21 cellular contexts compared by ENCODE assay signal in genomic region chr3:10493202-10493589, GRCh38. TPM values are rescaled to one million over a fixed set of nuclear protein-coding genes. Genes with fewer than 3 reads are reported as not detected.
A peak's percentile ranks its signal among the peaks of the same experiment; 100 is the strongest.
DNase-seq lines count a peak whose midpoint lies in the region; ATAC-seq, FAIRE-seq and TF ChIP-seq lines count a peak whose summit lies in the region.
"Had no signal": no experiment of that assay in that cellular context is flagged by ENCODE, and none has a peak within 500 bp of the region (broad histone marks: within the 10 kb centered on the region; RNA-seq: fewer than 3 reads in every experiment).

No MANE protein-coding gene starts in this region.

- POLR2A ChIA-PET in K562 (lab: Yijun Ruan, JAX), result interaction anchor here (0.7 kb wide), 1 partner anchor 33 kb away, joined by 3 read pairs; no protein-coding TSS in a partner anchor

- in situ Hi-C loops in K562 (cut with MboI), result no loop called here

- ATAC-seq in K562 (no peak), left cardiac atrium (no peak)

- no TSS peak for BruUV-seq in K562 (replicated peaks; lab: Mats Ljungman, UMichigan)

- no peak overlapping the region for H3K4me3 ChIP-seq in K562
- H3K4me3 ChIP-seq in liver (ENCODE audit: low read depth in 1 of 3, low read length in 3 of 3), result no peak overlapping the region
- H3K4me3 ChIP-seq in osteoblast (ENCODE audit: insufficient read depth, low read length), result no peak overlapping the region
- H3K4me3 ChIP-seq: GM23248 had no signal

- H3K27me3 ChIP-seq in K562 (ENCODE audit: control insufficient read depth in 2 of 2, insufficient read depth in 2 of 2, low read length in 2 of 2), result peaks cover 5 to 26% of the 10 kb centered on the region in 2 experiments; a peak in 3 of 5 replicates
- no peaks in the 10 kb centered on the region for H3K27me3 ChIP-seq in liver (ENCODE audit: control insufficient read depth in 4 of 4, insufficient read depth in 4 of 4, low read length in 3 of 4)
- peaks cover 19% of the 10 kb centered on the region for H3K27me3 ChIP-seq in osteoblast (ENCODE audit: insufficient read depth, low read length)

- TF ChIP-seq CTCF in K562 (IDR thresholded peaks at IDR 0.05 in 2 of 3, conservative IDR thresholded peaks at IDR 0.05 in 1 of 3; ENCODE audit: insufficient read depth in 2 of 3, low read depth in 1 of 3, low read length in 3 of 3) (no peak), liver (IDR thresholded peaks at IDR 0.05; ENCODE audit: low read depth, low read length, missing input control) (no peak), osteoblast (IDR thresholded peaks at IDR 0.05; ENCODE audit: extremely low read depth, low read depth, low read length) (no peak)

- intact Hi-C loops in K562 (cut with micrococcal nuclease), result no loop called here
- intact Hi-C loops in left cardiac atrium (cut with DNase I), result no loop called here

- WGBS in K562 (ENCODE audit: insufficient coverage, low coverage, missing lambda C conversion rate), result 0% methylated on average over 4 of the region's 4 CpGs
- WGBS in liver, result 88% methylated on average over 4 of the region's 4 CpGs

- H3K79me2 ChIP-seq in K562 (ENCODE audit: control insufficient read depth, insufficient read depth, low read length) (no peaks in the 10 kb centered on the region), osteoblast (ENCODE audit: insufficient read depth, low read length) (no peaks in the 10 kb centered on the region)

- H3K4me2 ChIP-seq in K562 (ENCODE audit: insufficient read depth, low read length) (no peak overlapping the region), osteoblast (ENCODE audit: insufficient read depth, low read length) (no peak overlapping the region)

- H3K9me1 ChIP-seq in K562 (ENCODE audit: control insufficient read depth, insufficient read depth, low read length), result no peaks in the 10 kb centered on the region

- no peak for DNase-seq in K562 (ENCODE audit: extremely low read depth in 1 of 4, low spot score in 3 of 4)
- peak; percentile 26 for DNase-seq in osteoblast (ENCODE audit: insufficient read length, low spot score, missing footprints)
- DNase-seq in iPS-NIHi11 (ENCODE audit: low spot score), result no peak
- no peak for DNase-seq in epidermal melanocyte (ENCODE audit: insufficient read length, low spot score)
- no peak for DNase-seq in left cardiac atrium
- DNase-seq: Calu3; CD4-positive, alpha-beta memory T cell; COR-L47; DMS53; DMS79 treated with DMSO at 0.1 percent for 48 hours; GF-D8; GM23248; H7; HCEC 1CT had no signal

- H3K9me3 ChIP-seq in K562 (replicated peaks; ENCODE audit: control insufficient read depth, insufficient read depth, low read depth, low read length), result no peaks in the 10 kb centered on the region
- no peaks in the 10 kb centered on the region for H3K9me3 ChIP-seq in liver (ENCODE audit: control insufficient read depth in 4 of 4, low read length in 3 of 4)
- no peaks in the 10 kb centered on the region for H3K9me3 ChIP-seq in osteoblast (ENCODE audit: low read depth, low read length)

- no peak for TF ChIP-seq RAD21 in K562 (CRISPR knock-in tag; conservative IDR thresholded peaks at IDR 0.05 in 1 of 2, IDR thresholded peaks at IDR 0.05 in 1 of 2)
- TF ChIP-seq RAD21 in liver (IDR thresholded peaks at IDR 0.05), result no peak

- no peak for TF ChIP-seq POLR2A in K562 (conservative IDR thresholded peaks at IDR 0.05)

- H3K27ac ChIP-seq in K562 (ENCODE audit: extremely low read depth, low read depth, low read length) (no peak overlapping the region), liver (ENCODE audit: low read depth in 1 of 2, low read length in 2 of 2) (peak overlapping the region; percentile 80 to 91), osteoblast (ENCODE audit: low read depth, low read length) (no peak overlapping the region)
- H3K27ac ChIP-seq: GM23248 had no signal

- CTCF ChIA-PET in K562 (lab: Yijun Ruan, JAX; ENCODE audit: low intra/inter-chr PET ratio), result no interaction called here

- peaks cover 0 to 9% of the 10 kb centered on the region in 2 experiments; a peak in 1 of 5 replicates for H3K4me1 ChIP-seq in K562 (replicated peaks in 1 of 2; ENCODE audit: control insufficient read depth in 2 of 2, insufficient read depth in 2 of 2, low read length in 2 of 2)
- H3K4me1 ChIP-seq in liver (ENCODE audit: control insufficient read depth in 4 of 4, insufficient read depth in 4 of 4, low read length in 3 of 4), result peaks cover 22 to 78% (median 58%) of the 10 kb centered on the region in 4 donors
- no peaks in the 10 kb centered on the region for H3K4me1 ChIP-seq in osteoblast (ENCODE audit: insufficient read depth, low read length)

- H3K9ac ChIP-seq in K562 (ENCODE audit: insufficient read depth in 1 of 2, low read depth in 2 of 2, low read length in 2 of 2) (no peak overlapping the region), liver (ENCODE audit: low read depth in 1 of 2, low read length in 2 of 2) (no peak overlapping the region)
- H3K9ac ChIP-seq: GM23248 had no signal

- FAIRE-seq in K562 (lab: Jason Lieb, UNC), result no peak
- FAIRE-seq: GM12891, GM18507, H1 had no signal

- no peaks in the 10 kb centered on the region for H3K36me3 ChIP-seq in K562 (ENCODE audit: control insufficient read depth, insufficient read depth, low read length)
- H3K36me3 ChIP-seq in liver (ENCODE audit: control insufficient read depth in 4 of 4, insufficient read depth in 3 of 4, low read depth in 1 of 4, low read length in 3 of 4), result no peaks in the 10 kb centered on the region
- H3K36me3 ChIP-seq in osteoblast (ENCODE audit: insufficient read depth, low read length), result no peaks in the 10 kb centered on the region

- H4K20me1 ChIP-seq in K562 (replicated peaks; ENCODE audit: control insufficient read depth, insufficient read depth, low read length) (peaks cover 19% of the 10 kb centered on the region; the same call in 1 of the 2 replicates), osteoblast (ENCODE audit: insufficient read depth, low read length) (no peaks in the 10 kb centered on the region)

- no peak for TF ChIP-seq EP300 in K562 (IDR thresholded peaks at IDR 0.05; ENCODE audit: low read length)

- no peak overlapping the region for H2AFZ ChIP-seq in K562 (ENCODE audit: low read depth, low read length)
- H2AFZ ChIP-seq in osteoblast (ENCODE audit: low read length), result no peak overlapping the region
- H2AFZ ChIP-seq: GM23248 had no signal

TF ChIP-seq in K562, 482 proteins besides CTCF, POLR2A, EP300 and RAD21 (continues in another document):
- TF ChIP-seq TGIF2 (CRISPR knock-in tag; IDR thresholded peaks at IDR 0.05) (no peak), ZNF24 (IDR thresholded peaks at IDR 0.05) (no peak), BCOR (IDR thresholded peaks at IDR 0.05) (0 out of 2 replicates have a peak, but pooled peaks have one; percentile 21)

TF ChIP-seq in liver, 16 proteins besides CTCF, POLR2A, EP300 and RAD21 (continues in another document):
- TF ChIP-seq YY1 (IDR thresholded peaks at IDR 0.05) (no peak), EGR1 (IDR thresholded peaks at IDR 0.05; ENCODE audit: low read depth in 2 of 2) (no peak), REST (IDR thresholded peaks at IDR 0.05) (no peak), RXRA (IDR thresholded peaks at IDR 0.05) (no peak), HNF4G (IDR thresholded peaks at IDR 0.05) (no peak), FOXA1 (IDR thresholded peaks at IDR 0.05) (no peak)

RNA-seq across cellular contexts. Expression of gene ATP2B2, which starts 12.2 kb away (rescaled TPM):
- total RNA-seq in K562 (2011; cell fraction: chromatin; rRNA removed; ENCODE audit: low replicate concordance), result not detected in 2 replicates
- not detected in 2 replicates for total RNA-seq in K562 (2011; cell fraction: nucleolus; rRNA removed)
- total RNA-seq in K562 (2011; cell fraction: nucleoplasm; rRNA removed), result not detected in 2 replicates
- total RNA-seq in K562 (2014; rRNA removed), result not detected in 2 replicates
- total RNA-seq in K562 (2014; rRNA removed; fragmentation: Illumina TruSeq; extraction: Trizol), result not detected in 2 replicates
- not detected in 2 replicates for total RNA-seq in K562 (2015; rRNA removed; fragmentation: Illumina TruSeq; extraction: Trizol)
- total RNA-seq in K562 (2021), result not detected in 2 replicates
- polyA plus RNA-seq in K562 (2011; rRNA removed), result not detected in 2 replicates
- not detected in 2 replicates for polyA plus RNA-seq in K562 (2011; cell fraction: cytosol; rRNA removed)
- polyA plus RNA-seq in K562 (2011; cell fraction: nucleus; rRNA removed), result not detected in 2 replicates
- polyA plus RNA-seq in K562 (2012), result 0.01 TPM in 2 replicates
- not detected in 2 replicates for polyA plus RNA-seq in K562 (2014; fragmentation: Illumina TruSeq; extraction: Trizol)
- under 1 TPM in 1 of 2 experiments, not detected in 1; 0.06 TPM for polyA plus RNA-seq in K562 (2014; fragmentation: Nextera tagmentation; extraction: Ambion mirVana)
- polyA plus RNA-seq in K562 (2014; rRNA removed), result not detected in 2 replicates
- polyA minus RNA-seq in K562 (2011; rRNA and poly(A)+ RNA removed), result not detected in 2 replicates
- not detected in 2 replicates for polyA minus RNA-seq in K562 (2011; cell fraction: cytosol; rRNA and poly(A)+ RNA removed)
- under 0.01 TPM in 1 of 2 replicates, not detected in the other for polyA minus RNA-seq in K562 (2011; cell fraction: nucleus; rRNA and poly(A)+ RNA removed)
- 10 to 100 TPM; 26.8 to 27.8 TPM for total RNA-seq in liver
- 10 to 100 TPM; 10.4 to 14.6 TPM for polyA plus RNA-seq in liver
- total RNA-seq in osteoblast, result not detected in 2 replicates
- total RNA-seq in left cardiac atrium, result under 1 TPM in 1 of 2 donors, not detected in 1; 0.31 TPM
- total RNA-seq: Calu3; CD4-positive, alpha-beta memory T cell; Daoy; G401; GM23248 had no signal
- polyA plus RNA-seq: BJ; CD4-positive, alpha-beta memory T cell; GM23248 had no signal

Comparison
In these comparisons a context has a peak if more than half of its experiments do, and no peak if none do; other contexts are left out.
1. H3K27ac ChIP-seq: peak in liver (2 of 2); none in K562 (single experiment) and osteoblast (single experiment).
2. RNA of gene ATP2B2, which starts 12.2 kb away (total RNA-seq): 26.8 to 27.8 TPM in liver; 0.31 TPM in left cardiac atrium, not detected in K562 and not detected in osteoblast; every median in the first group is over 10 times any median in the second.